ENCODE assay signal across 9 cellular contexts in genomic region chr6:498795-499231, GRCh38.
DNase-seq lines count a peak whose midpoint lies in the region; ATAC-seq and TF ChIP-seq lines count a peak whose summit lies in the region.
"Had no signal": no experiment of that assay in that cellular context is flagged by ENCODE, and none has a peak within 500 bp of the region (broad histone marks: within the 10 kb centered on the region; RNA-seq: fewer than 3 reads in every experiment).

No MANE protein-coding gene starts in this region.

- H2AFZ ChIP-seq in Loucy (ENCODE audit: low read length) = no peak overlapping the region

- no peaks in the 10 kb centered on the region; the same call in 1 of the 2 replicates for H3K36me3 ChIP-seq in Loucy (ENCODE audit: insufficient read depth, low read length)
- peaks cover 6 to 8% of the 10 kb centered on the region in 2 donors for H3K36me3 ChIP-seq in aorta (ENCODE audit: control insufficient read depth in 1 of 2, insufficient read depth in 2 of 2, low read length in 1 of 2)

- no peaks in the 10 kb centered on the region for H4K20me1 ChIP-seq in Loucy (ENCODE audit: insufficient read depth, low read length, poor library complexity, severe bottlenecking)

- in situ Hi-C loops in astrocyte of the spinal cord (cut with HindIII; ENCODE audit: low sequenced_read_pairs) = no loop called here

- no peaks in the 10 kb centered on the region for H3K9me2 ChIP-seq in Loucy (replicated peaks; ENCODE audit: low read depth, low read length)

- TF ChIP-seq CTCF in Loucy (conservative IDR thresholded peaks at IDR 0.05; ENCODE audit: low read length) = no peak
- no peak for TF ChIP-seq CTCF in astrocyte of the spinal cord (IDR thresholded peaks at IDR 0.05; ENCODE audit: low read depth, low read length)

- H3F3A ChIP-seq in Loucy (ENCODE audit: low read depth) = no peaks in the 10 kb centered on the region; the same call in 1 of the 2 replicates

- ATAC-seq in GM21529 (IDR thresholded peaks at IDR 0.05; ENCODE audit: unreplicated experiment) (peak; percentile 61), aorta (ENCODE audit: low FRiP score) (no peak)

- 89 to 90% methylated on average over 9 of the region's 9 CpGs for WGBS in aorta, 2 donors

- H3K4me3 ChIP-seq in Loucy (ENCODE audit: low read length, poor library complexity, severe bottlenecking) (peak overlapping the region; percentile 27), astrocyte of the spinal cord (ENCODE audit: low read depth, low read length) (no peak overlapping the region), aorta (ENCODE audit: low read length in 2 of 2) (no peak overlapping the region)

- peak; percentile 54 for DNase-seq in GDM1 (lab: John Stamatoyannopoulos, UW)
- DNase-seq in astrocyte of the spinal cord (ENCODE audit: low read depth, low spot score) = peak; percentile 33
- DNase-seq in NCI-H774 (lab: John Stamatoyannopoulos, UW) = no peak
- DNase-seq in HPDE6-E6E7 (ENCODE audit: extremely low spot score) = no peak
- DNase-seq in mucosa of gallbladder (ENCODE audit: low spot score) = no peak
- DNase-seq in aorta = no peak
- DNase-seq: NCI-H1930 had no signal

- H3K27ac ChIP-seq in aorta (ENCODE audit: low read depth in 1 of 2, low read length in 2 of 2) = no peak overlapping the region

- peaks cover 43% of the 10 kb centered on the region for H3K4me1 ChIP-seq in Loucy (ENCODE audit: insufficient read depth, low read length, poor library complexity, severe bottlenecking)
- H3K4me1 ChIP-seq in aorta (ENCODE audit: control insufficient read depth in 1 of 2, insufficient read depth in 2 of 2, low read length in 2 of 2) = no peaks in the 10 kb centered on the region

- intact Hi-C loops in aorta (cut with DNase I) = no loop called here

- H3K79me2 ChIP-seq in Loucy (ENCODE audit: insufficient read depth, low read length) = no peaks in the 10 kb centered on the region

- no peaks in the 10 kb centered on the region for H3K9me3 ChIP-seq in Loucy (ENCODE audit: insufficient read depth, low read depth, low read length)
- no peaks in the 10 kb centered on the region for H3K9me3 ChIP-seq in aorta (ENCODE audit: control insufficient read depth, low read length)

- peak overlapping the region; percentile 5 for H3K9ac ChIP-seq in Loucy (ENCODE audit: low read depth, low read length, poor library complexity, severe bottlenecking)

- H3K4me2 ChIP-seq in Loucy (ENCODE audit: low read depth, low read length, poor library complexity, severe bottlenecking) = peak overlapping the region; percentile 61

- no peaks in the 10 kb centered on the region for H3K27me3 ChIP-seq in Loucy (ENCODE audit: insufficient read depth, low read length, poor library complexity, severe bottlenecking)
- no peaks in the 10 kb centered on the region for H3K27me3 ChIP-seq in aorta (ENCODE audit: control insufficient read depth in 1 of 2, insufficient read depth in 2 of 2, low read length in 1 of 2)

Comparison
In these comparisons a context has a peak if more than half of its experiments do, and no peak if none do; other contexts are left out.
1. DNase-seq: peak in GDM1 (single experiment) and astrocyte of the spinal cord (single experiment); none in NCI-H774 (single experiment), HPDE6-E6E7 (single experiment), mucosa of gallbladder (single experiment) and aorta (0 of 2).